ENCODE assay signal across 1 cellular context in genomic region chr1:42184616-42185015, GRCh38.
TF ChIP-seq lines count a peak whose summit lies in the region.

No MANE protein-coding gene starts in this region.

TF ChIP-seq in endothelial cell of umbilical vein, 7 proteins besides CTCF, POLR2A, EP300 and RAD21:
- no peak for TF ChIP-seq GATA2 (IDR thresholded peaks at IDR 0.05; ENCODE audit: insufficient read depth, insufficient read length, low read depth, low read length)
- TF ChIP-seq EZH2 (IDR thresholded peaks at IDR 0.05; ENCODE audit: borderline replicate concordance, low read depth, low read length, severe bottlenecking): no peak
- TF ChIP-seq POLR2AphosphoS5 (IDR thresholded peaks at IDR 0.05; ENCODE audit: insufficient read depth, low read depth, low read length): no peak
- TF ChIP-seq JUN (IDR thresholded peaks at IDR 0.05; ENCODE audit: borderline replicate concordance, insufficient read depth, insufficient read length, low read depth): peak; percentile 63
TF ChIP-seq in endothelial cell of umbilical vein: peak in this region for 1.
